Comparison of ENCODE assay signal across 8 cellular contexts in genomic region chr2:200964498-200964897, GRCh38. TPM values are rescaled to one million over a fixed set of nuclear protein-coding genes. Genes with fewer than 3 reads are reported as not detected.
A peak's percentile ranks its signal among the peaks of the same experiment; 100 is the strongest.
DNase-seq lines count a peak whose midpoint lies in the region; ATAC-seq and TF ChIP-seq lines count a peak whose summit lies in the region.

No MANE protein-coding gene starts in this region.

- TSS peak; percentile 68 for BruUV-seq in MCF 10A (replicated peaks; lab: Mats Ljungman, UMichigan)

- H3K36me3 ChIP-seq in HUES6 (ENCODE audit: control insufficient read depth, insufficient read depth, low read length) (0 out of 2 replicates have a peak, but pooled peaks cover 9% of the 10 kb centered on the region), muscle layer of duodenum (ENCODE audit: control insufficient read depth in 1 of 2, insufficient read depth in 2 of 2, low read length in 2 of 2) (peaks cover 0 to 5% of the 10 kb centered on the region in 2 donors)

- no peak for TF ChIP-seq CTCF in AG04450 (IDR thresholded peaks at IDR 0.05; ENCODE audit: low read depth, low read length)
- no peak for TF ChIP-seq CTCF in MCF 10A (IDR thresholded peaks at IDR 0.05; ENCODE audit: unreplicated experiment)

- POLR2A ChIA-PET in AG04450 (lab: Yijun Ruan, JAX) = interaction anchor here (0.7 to 1.2 kb wide), 3 partner anchors 100 to 151 kb away, joined by 3 to 12 read pairs (median 3); partner anchors contain the start of genes CFLAR and CLK1
- POLR2A ChIA-PET in MCF 10A (lab: Yijun Ruan, JAX) = interaction anchor here (0.7 to 7.4 kb wide), 17 partner anchors 8 to 269 kb away, joined by 3 to 87 read pairs (median 7); partner anchors contain the start of genes CFLAR, CLK1, HYCC2 and NDUFB3

- H3K27me3 ChIP-seq in AG04450 (ENCODE audit: control insufficient read depth, insufficient read depth, low read length) (no peaks in the 10 kb centered on the region), HUES6 (ENCODE audit: control insufficient read depth, insufficient read depth, low read length) (no peaks in the 10 kb centered on the region), muscle layer of duodenum (ENCODE audit: low read depth, low read length) (no peaks in the 10 kb centered on the region)

- no peak for ATAC-seq in GM21423 (IDR thresholded peaks at IDR 0.05; ENCODE audit: unreplicated experiment)

- H3K4me1 ChIP-seq in HUES6 (ENCODE audit: control insufficient read depth, insufficient read depth, low read length) (peaks cover 24% of the 10 kb centered on the region), muscle layer of duodenum (ENCODE audit: control insufficient read depth in 1 of 2, insufficient read depth in 2 of 2, low read length in 2 of 2) (peaks cover 14 to 20% of the 10 kb centered on the region in 2 donors)

- peak overlapping the region; percentile 97 for H3K9ac ChIP-seq in HUES6 (ENCODE audit: low read length)

- peaks cover 41% of the 10 kb centered on the region for H3K36me3 Mint-ChIP-seq in MCF 10A (ENCODE audit: insufficient read depth, unreplicated experiment)

- peak overlapping the region; percentile 76 for H3K27ac Mint-ChIP-seq in MCF 10A (ENCODE audit: low read depth, unreplicated experiment)

- no peaks in the 10 kb centered on the region for H3K9me3 Mint-ChIP-seq in MCF 10A (ENCODE audit: unreplicated experiment)

- CTCF ChIA-PET in AG04450 (lab: Charles Lee) (interaction anchor here (0.6 to 5.4 kb wide), 8 partner anchors 12 to 268 kb away, joined by 3 to 41 read pairs (median 4); no protein-coding TSS in a partner anchor), MCF 10A (lab: Yijun Ruan, JAX) (interaction anchor here (0.6 to 6.3 kb wide), 8 partner anchors 61 to 268 kb away, joined by 3 to 38 read pairs (median 5); partner anchors contain the start of gene HYCC2)

- no peak for DNase-seq in AG04450 (ENCODE audit: low read depth, low spot score)
- DNase-seq in MCF 10A (ENCODE audit: unreplicated experiment) = peak; percentile 19
- DNase-seq in globus pallidus (ENCODE audit: low spot score) = no peak
- no peak for DNase-seq in NCI-H2171 treated with DMSO at 0.1 percent for 48 hours (lab: John Stamatoyannopoulos, UW)
- DNase-seq in NCI-H187 treated with DMSO at 0.1 percent for 48 hours (lab: John Stamatoyannopoulos, UW) = no peak

- H3K4me3 Mint-ChIP-seq in MCF 10A (ENCODE audit: unreplicated experiment) = peak overlapping the region; percentile 86

- intact Hi-C loops in MCF 10A (cut with micrococcal nuclease) = loop anchor here (5.0 kb wide), 1 partner anchor 268 kb away; no protein-coding TSS in a partner anchor

- peak overlapping the region; percentile 94 for H3K4me3 ChIP-seq in AG04450 (ENCODE audit: low read depth, low read length)
- peak overlapping the region; percentile 88 for H3K4me3 ChIP-seq in HUES6 (ENCODE audit: low read depth, low read length)
- peak overlapping the region; percentile 84 to 100 for H3K4me3 ChIP-seq in muscle layer of duodenum (ENCODE audit: low read depth in 1 of 2, low read length in 2 of 2)

- no peaks in the 10 kb centered on the region for H3K27me3 Mint-ChIP-seq in MCF 10A (ENCODE audit: insufficient read depth, unreplicated experiment)

- peaks cover 49% of the 10 kb centered on the region for H3K4me1 Mint-ChIP-seq in MCF 10A (ENCODE audit: insufficient read depth, unreplicated experiment)

- H3K9me3 ChIP-seq in AG04450 (ENCODE audit: control insufficient read depth, insufficient read depth, low read length) (peaks cover 3% of the 10 kb centered on the region; the same call in 1 of the 2 replicates), HUES6 (ENCODE audit: control insufficient read depth, insufficient read depth, low read depth, low read length) (no peaks in the 10 kb centered on the region), muscle layer of duodenum (ENCODE audit: control insufficient read depth in 1 of 2, low read length in 2 of 2) (no peaks in the 10 kb centered on the region)

- H3K27ac ChIP-seq in AG04450 (ENCODE audit: low read depth, low read length) = no peak overlapping the region
- no peak overlapping the region for H3K27ac ChIP-seq in HUES6 (ENCODE audit: low read depth, low read length)
- peak overlapping the region; percentile 83 for H3K27ac ChIP-seq in muscle layer of duodenum (ENCODE audit: low read length)

RNA-seq across cellular contexts. Expression of gene ORC2, which starts 1.0 kb away (rescaled TPM):
- polyA plus RNA-seq in AG04450 (2011; rRNA removed) = 4.7 and 4.9 TPM in 2 replicates
- 3.3 and 6.9 TPM in 2 replicates for polyA minus RNA-seq in AG04450 (2011; rRNA and poly(A)+ RNA removed)
- total RNA-seq in MCF 10A (2022) = 51.5 and 54.4 TPM in 2 replicates
